Comparison of ENCODE assay signal across 15 cellular contexts in genomic region chr21:44437371-44437695, GRCh38. TPM values are rescaled to one million over a fixed set of nuclear protein-coding genes. Genes with fewer than 3 reads are reported as not detected.
A peak's percentile ranks its signal among the peaks of the same experiment; 100 is the strongest.
DNase-seq lines count a peak whose midpoint lies in the region; ATAC-seq and TF ChIP-seq lines count a peak whose summit lies in the region.
"Had no signal": no experiment of that assay in that cellular context is flagged by ENCODE, and none has a peak within 500 bp of the region (broad histone marks: within the 10 kb centered on the region; RNA-seq: fewer than 3 reads in every experiment).

No MANE protein-coding gene starts in this region.

- intact Hi-C loops in heart right ventricle (cut with DNase I) (loop anchor here in 1 of 10 donors (10.0 kb wide), 1 partner anchor 57 kb away; no protein-coding TSS in a partner anchor), left cardiac atrium (cut with DNase I) (loop anchor here in 1 of 2 donors (10.0 kb wide), 1 partner anchor 57 kb away; no protein-coding TSS in a partner anchor), posterior vena cava (cut with DNase I) (no loop called here), aorta (cut with DNase I) (no loop called here)

- H3K9me3 ChIP-seq in heart right ventricle (no peaks in the 10 kb centered on the region), aorta (ENCODE audit: control insufficient read depth, low read length) (no peaks in the 10 kb centered on the region)
- H3K9me3 ChIP-seq: BE2C, HAP-1 had no signal

- peaks cover 0 to 20% (median 6%) of the 10 kb centered on the region in 9 donors for H3K4me1 ChIP-seq in heart right ventricle
- no peaks in the 10 kb centered on the region for H3K4me1 ChIP-seq in aorta (ENCODE audit: control insufficient read depth in 1 of 2, insufficient read depth in 2 of 2, low read length in 2 of 2)
- H3K4me1 ChIP-seq: BE2C, HAP-1 had no signal

- peak overlapping the region in 6 of 10 donors; percentile 62 to 93 (median 80) for H3K27ac ChIP-seq in heart right ventricle
- H3K27ac ChIP-seq in aorta (ENCODE audit: low read depth in 1 of 2, low read length in 2 of 2), result no peak overlapping the region

- 83 to 86% methylated on average over 5 of the region's 5 CpGs for WGBS in heart right ventricle, 2 donors
- 94 to 97% methylated on average over 5 of the region's 5 CpGs for WGBS in aorta, 2 donors

- no peak for ATAC-seq in heart right ventricle
- ATAC-seq in left cardiac atrium, result no peak
- ATAC-seq in aorta (ENCODE audit: low FRiP score), result no peak
- ATAC-seq: CD8-positive, alpha-beta T cell had no signal

- H3K27me3 ChIP-seq in heart right ventricle (peaks cover 0 to 7% (median 0%) of the 10 kb centered on the region in 7 donors), aorta (ENCODE audit: control insufficient read depth in 1 of 2, insufficient read depth in 2 of 2, low read length in 1 of 2) (no peaks in the 10 kb centered on the region)
- H3K27me3 ChIP-seq: BE2C had no signal

- no peak overlapping the region for H3K4me3 ChIP-seq in heart right ventricle
- no peak overlapping the region for H3K4me3 ChIP-seq in aorta (ENCODE audit: low read length in 2 of 2)
- H3K4me3 ChIP-seq: HAP-1 had no signal

- peaks cover 0 to 66% (median 0%) of the 10 kb centered on the region in 9 donors for H3K36me3 ChIP-seq in heart right ventricle
- H3K36me3 ChIP-seq in aorta (ENCODE audit: control insufficient read depth in 1 of 2, insufficient read depth in 2 of 2, low read length in 1 of 2), result no peaks in the 10 kb centered on the region
- H3K36me3 ChIP-seq: BE2C, HAP-1 had no signal

- TF ChIP-seq CTCF in heart right ventricle (IDR thresholded peaks at IDR 0.05), result no peak

- DNase-seq in heart right ventricle, result peak in 1 of 2 donors; percentile 3
- no peak for DNase-seq in left cardiac atrium
- DNase-seq in iPS-NIHi11 (ENCODE audit: low spot score), result peak; percentile 6
- peak; percentile 48 for DNase-seq in posterior vena cava (ENCODE audit: low spot score)
- DNase-seq in aorta, result peak; percentile 28 to 43
- no peak for DNase-seq in NCI-H2171 treated with DMSO at 0.1 percent for 48 hours (lab: John Stamatoyannopoulos, UW)
- DNase-seq in AG20443 (ENCODE audit: low spot score), result no peak
- DNase-seq: BE2C, COR-L47, DND-41, GDM1, HFFc6 had no signal

RNA-seq across cellular contexts. Expression of gene LRRC3, which starts 18.0 kb away (rescaled TPM):
- total RNA-seq in heart right ventricle, result 1 to 10 TPM; 1.2 to 3.2 (median 2.1) TPM
- 1 to 10 TPM; 1.2 to 2.3 TPM for polyA plus RNA-seq in heart right ventricle
- total RNA-seq in left cardiac atrium, result 1 to 10 TPM; 1.4 to 2.5 TPM
- total RNA-seq in posterior vena cava, result 1 to 10 TPM; 1.5 to 1.8 TPM
- 1 to 10 TPM; 1.6 to 5.3 TPM for total RNA-seq in aorta
- 1 to 10 TPM in 1 of 2 donors, under 1 TPM in 1; 0.63 to 1.5 TPM for polyA plus RNA-seq in aorta
- total RNA-seq: HFFc6, HT1080 had no signal

Comparison
In these comparisons a context has a peak if more than half of its experiments do, and no peak if none do; other contexts are left out.
1. DNase-seq: peak in iPS-NIHi11 (single experiment), posterior vena cava (single experiment) and aorta (2 of 2); none in left cardiac atrium (single experiment), NCI-H2171 treated with DMSO at 0.1 percent for 48 hours (single experiment) and AG20443 (single experiment).
2. H3K27ac ChIP-seq: peak in heart right ventricle (6 of 10); none in aorta (0 of 2).